In the genomic region with DNA sequence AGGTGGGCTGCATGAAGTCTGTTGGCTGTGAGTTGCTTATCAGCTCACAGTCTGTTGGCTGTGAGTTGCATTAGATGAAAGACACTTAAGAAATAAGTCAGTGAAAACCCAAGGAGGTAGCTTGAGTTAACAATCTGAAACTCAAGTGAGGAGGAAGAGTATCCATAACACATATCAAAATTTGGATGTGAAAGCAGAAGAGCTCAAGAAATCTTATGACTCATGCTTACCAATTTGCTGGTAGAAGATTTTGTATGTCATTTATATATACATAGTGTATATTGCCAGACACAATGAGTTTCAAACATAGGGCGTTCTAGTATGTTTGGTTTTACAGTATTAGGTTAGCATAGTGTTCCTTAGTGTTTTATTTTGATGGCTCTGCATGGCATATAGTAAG, we compare ENCODE assay signal across 19 cellular contexts.
DNase-seq lines count a peak whose midpoint lies in the region; ATAC-seq lines count a peak whose summit lies in the region.
"Had no signal": no experiment of that assay in that cellular context is flagged by ENCODE, and none has a peak within 500 bp of the region (broad histone marks: within the 10 kb centered on the region; RNA-seq: fewer than 3 reads in every experiment).

No MANE protein-coding gene starts in this region.

- peaks cover 3% of the 10 kb centered on the region for H3K27me3 Mint-ChIP-seq in activated CD4-positive, alpha-beta T cell treated with anti-CD3 and anti-CD28 coated beads for 36 hours
- no peaks in the 10 kb centered on the region for H3K27me3 Mint-ChIP-seq in activated T-helper 1 cell treated with anti-CD3 and anti-CD28 coated beads, Interleukin-12 subunit alpha, Interleukin-12 subunit beta, Interleukin-2, Interleukin-4 antibody, amounts not matched to agents 30 ng/mL and 10 ng/mL and 1 ng/mL, durations not matched to agents 14 hours and 24 hours and 36 hours (ENCODE audit: insufficient read depth)

- no peak overlapping the region for H3K4me3 Mint-ChIP-seq in activated CD4-positive, alpha-beta T cell treated with anti-CD3 and anti-CD28 coated beads for 36 hours
- H3K4me3 Mint-ChIP-seq in activated T-helper 1 cell treated with anti-CD3 and anti-CD28 coated beads, Interleukin-12 subunit alpha, Interleukin-12 subunit beta, Interleukin-2, Interleukin-4 antibody, amounts not matched to agents 30 ng/mL and 10 ng/mL and 1 ng/mL, durations not matched to agents 14 hours and 24 hours and 36 hours = no peak overlapping the region

- H3K4me1 Mint-ChIP-seq in activated CD4-positive, alpha-beta T cell treated with anti-CD3 and anti-CD28 coated beads for 36 hours = peaks cover 52% of the 10 kb centered on the region
- peaks cover 58% of the 10 kb centered on the region for H3K4me1 Mint-ChIP-seq in activated T-helper 1 cell treated with anti-CD3 and anti-CD28 coated beads, Interleukin-12 subunit alpha, Interleukin-12 subunit beta, Interleukin-2, Interleukin-4 antibody, amounts not matched to agents 30 ng/mL and 10 ng/mL and 1 ng/mL, durations not matched to agents 14 hours and 24 hours and 36 hours (ENCODE audit: low read depth)

- POLR2A ChIA-PET in activated CD4-positive, alpha-beta T cell treated with anti-CD3 and anti-CD28 coated beads for 36 hours (lab: Charles Lee) = interaction anchor here (1.0 to 1.7 kb wide), 6 partner anchors 10 to 134 kb away, joined by 4 to 9 read pairs (median 4); a partner anchor contains a TSS

- intact Hi-C loops in activated CD4-positive, alpha-beta T cell treated with anti-CD3 and anti-CD28 coated beads for 36 hours (cut with DNase I, micrococcal nuclease) = loop anchor here (2.0 to 5.0 kb wide), 4 partner anchors 64 to 484 kb away; a partner anchor contains a TSS
- intact Hi-C loops in activated T-helper 1 cell treated with anti-CD3 and anti-CD28 coated beads, Interleukin-12 subunit alpha, Interleukin-12 subunit beta, Interleukin-2, Interleukin-4 antibody, amounts not matched to agents 30 ng/mL and 10 ng/mL and 1 ng/mL, durations not matched to agents 14 hours and 24 hours and 36 hours (cut with micrococcal nuclease) = loop anchor here (1.0 to 5.0 kb wide), 4 partner anchors 10 to 1444 kb away; no protein-coding TSS in a partner anchor

- DNase-seq in activated CD4-positive, alpha-beta T cell treated with anti-CD3 and anti-CD28 coated beads for 36 hours = no peak
- DNase-seq in activated CD4-positive, alpha-beta T cell treated with anti-CD3 and anti-CD28 coated beads, Interleukin-2, amount 50 U/mL, for 4 hours = no peak
- no peak for DNase-seq in activated T-helper 1 cell treated with anti-CD3 and anti-CD28 coated beads, Interleukin-12 subunit alpha, Interleukin-12 subunit beta, Interleukin-2, Interleukin-4 antibody, amounts not matched to agents 30 ng/mL and 10 ng/mL and 1 ng/mL, durations not matched to agents 14 hours and 24 hours and 36 hours (ENCODE audit: low spot score)
- DNase-seq in ecto neural progenitor cell (ENCODE audit: low spot score) (no peak), iPS-NIHi11 (ENCODE audit: low spot score) (no peak), GM19240 (ENCODE audit: insufficient read length, low spot score) (no peak)
- DNase-seq: activated CD8-positive, alpha-beta memory T cell treated with anti-CD3 and anti-CD28 coated beads, Interleukin-2, amount 50 U/mL, for 48 hours; colonic mucosa; DND-41; erythroblast; glutamatergic neuron; IMR-90; NCI-H1105 treated with DMSO at 0.1 percent for 48 hours; NCI-H2227 treated with DMSO at 0.1 percent for 48 hours; SK-N-SH; stimulated activated naive CD4-positive, alpha-beta T cell had no signal

- CTCF ChIA-PET in activated CD4-positive, alpha-beta T cell treated with anti-CD3 and anti-CD28 coated beads for 36 hours (lab: Charles Lee) = interaction anchor here (0.6 to 3.8 kb wide), 6 partner anchors 10 to 85 kb away, joined by 3 to 56 read pairs (median 6); no protein-coding TSS in a partner anchor

- H3K36me3 Mint-ChIP-seq in activated CD4-positive, alpha-beta T cell treated with anti-CD3 and anti-CD28 coated beads for 36 hours (ENCODE audit: low read depth) = peaks cover 3% of the 10 kb centered on the region
- peaks cover 9% of the 10 kb centered on the region for H3K36me3 Mint-ChIP-seq in activated T-helper 1 cell treated with anti-CD3 and anti-CD28 coated beads, Interleukin-12 subunit alpha, Interleukin-12 subunit beta, Interleukin-2, Interleukin-4 antibody, amounts not matched to agents 30 ng/mL and 10 ng/mL and 1 ng/mL, durations not matched to agents 14 hours and 24 hours and 36 hours (ENCODE audit: low read depth)

- peak overlapping the region; percentile 81 for H3K27ac Mint-ChIP-seq in activated CD4-positive, alpha-beta T cell treated with anti-CD3 and anti-CD28 coated beads for 36 hours
- peak overlapping the region; percentile 67 for H3K27ac Mint-ChIP-seq in activated T-helper 1 cell treated with anti-CD3 and anti-CD28 coated beads, Interleukin-12 subunit alpha, Interleukin-12 subunit beta, Interleukin-2, Interleukin-4 antibody, amounts not matched to agents 30 ng/mL and 10 ng/mL and 1 ng/mL, durations not matched to agents 14 hours and 24 hours and 36 hours

- peak; percentile 73 for ATAC-seq in activated CD4-positive, alpha-beta T cell treated with anti-CD3 and anti-CD28 coated beads for 36 hours
- ATAC-seq in GM21447 (IDR thresholded peaks at IDR 0.05; ENCODE audit: unreplicated experiment) (peak; percentile 46), HG03378 (IDR thresholded peaks at IDR 0.05; ENCODE audit: unreplicated experiment) (peak; percentile 48)
- ATAC-seq: sciatic nerve had no signal

- H3K9me3 Mint-ChIP-seq in activated CD4-positive, alpha-beta T cell treated with anti-CD3 and anti-CD28 coated beads for 36 hours (ENCODE audit: low read depth) = peaks cover 5% of the 10 kb centered on the region
- H3K9me3 Mint-ChIP-seq in activated T-helper 1 cell treated with anti-CD3 and anti-CD28 coated beads, Interleukin-12 subunit alpha, Interleukin-12 subunit beta, Interleukin-2, Interleukin-4 antibody, amounts not matched to agents 30 ng/mL and 10 ng/mL and 1 ng/mL, durations not matched to agents 14 hours and 24 hours and 36 hours = peaks cover 9% of the 10 kb centered on the region
